Comparison of ENCODE assay signal across 10 cellular contexts in the genomic region with DNA sequence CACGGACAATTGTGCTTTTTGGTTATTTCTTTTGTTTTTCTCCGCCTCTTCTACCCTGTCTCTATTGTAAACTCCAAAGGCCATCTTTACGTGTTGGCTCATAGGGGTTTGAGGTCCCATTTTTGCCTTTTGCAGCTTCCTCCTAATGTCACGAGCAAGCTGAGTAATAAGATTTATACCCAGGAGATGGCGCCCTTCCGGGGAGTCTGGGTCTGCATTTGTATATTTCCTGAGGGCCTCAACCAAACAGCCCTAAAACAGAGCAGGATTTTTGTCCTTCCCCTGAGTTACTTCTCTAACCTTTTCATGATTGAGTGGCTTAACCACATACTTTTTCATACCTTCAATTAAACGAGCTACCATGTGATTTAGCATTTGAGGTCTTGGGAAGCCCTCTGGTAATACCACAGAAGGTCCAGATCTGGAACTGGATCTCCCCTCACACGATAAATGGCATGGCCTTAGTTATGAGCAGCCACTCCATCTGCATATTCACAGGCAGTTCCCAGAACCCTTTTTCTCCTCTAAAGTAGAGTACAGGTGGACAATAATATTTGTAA. TPM values are rescaled to one million over a fixed set of nuclear protein-coding genes. Genes with fewer than 3 reads are reported as not detected.
DNase-seq lines count a peak whose midpoint lies in the region; ATAC-seq and TF ChIP-seq lines count a peak whose summit lies in the region.
"Had no signal": no experiment of that assay in that cellular context is flagged by ENCODE, and none has a peak within 500 bp of the region (broad histone marks: within the 10 kb centered on the region; RNA-seq: fewer than 3 reads in every experiment).

No MANE protein-coding gene starts in this region.

- no peaks in the 10 kb centered on the region for H3K9me3 Mint-ChIP-seq in activated CD4-positive, alpha-beta T cell treated with anti-CD3 and anti-CD28 coated beads for 36 hours (ENCODE audit: low read depth)
- H3K9me3 Mint-ChIP-seq in naive thymus-derived CD8-positive, alpha-beta T cell, result peaks cover 0 to 1% (median 0%) of the 10 kb centered on the region in 9 donors
- H3K9me3 Mint-ChIP-seq: activated naive CD4-positive, alpha-beta T cell treated with anti-CD3 and anti-CD28 coated beads, Interleukin-2, amount 50 U/mL, for 24 hours had no signal

- H3K27ac Mint-ChIP-seq in activated CD4-positive, alpha-beta T cell treated with anti-CD3 and anti-CD28 coated beads for 36 hours, result no peak overlapping the region
- peak overlapping the region in 1 of 10 donors; percentile 60 for H3K27ac Mint-ChIP-seq in naive thymus-derived CD8-positive, alpha-beta T cell
- H3K27ac Mint-ChIP-seq: activated naive CD4-positive, alpha-beta T cell treated with anti-CD3 and anti-CD28 coated beads, Interleukin-2, amount 50 U/mL, for 24 hours had no signal

- POLR2A ChIA-PET in activated CD4-positive, alpha-beta T cell treated with anti-CD3 and anti-CD28 coated beads for 36 hours (lab: Charles Lee), result no interaction called here
- POLR2A ChIA-PET in naive thymus-derived CD8-positive, alpha-beta T cell (lab: Charles Lee), result interaction anchor here (0.6 to 0.9 kb wide), 2 partner anchors 21 to 65 kb away, joined by 3 read pairs; no protein-coding TSS in a partner anchor

- ATAC-seq in activated CD4-positive, alpha-beta T cell treated with anti-CD3 and anti-CD28 coated beads for 36 hours, result peak; percentile 65
- ATAC-seq in naive thymus-derived CD8-positive, alpha-beta T cell, result peak; percentile 54 to 64
- ATAC-seq in GM21528 (IDR thresholded peaks at IDR 0.05; ENCODE audit: low FRiP score, unreplicated experiment), result no peak

- no peak for TF ChIP-seq POLR2A in stomach (IDR thresholded peaks at IDR 0.05)

- no peaks in the 10 kb centered on the region for H3K27me3 ChIP-seq in stomach

- no peaks in the 10 kb centered on the region for H3K9me3 ChIP-seq in stomach

- no peak overlapping the region for H3K27ac ChIP-seq in stomach

- no peak overlapping the region for H3K4me3 ChIP-seq in stomach

- TF ChIP-seq EP300 in stomach (IDR thresholded peaks at IDR 0.05), result no peak

- WGBS in stomach, 5 donors, result 69 to 79% (median 75%) methylated on average over 8 of the region's 8 CpGs

- H3K4me1 ChIP-seq in stomach, result peaks cover 0 to 11% (median 0%) of the 10 kb centered on the region in 4 donors

- no peaks in the 10 kb centered on the region for H3K36me3 ChIP-seq in stomach

- intact Hi-C loops in activated CD4-positive, alpha-beta T cell treated with anti-CD3 and anti-CD28 coated beads for 36 hours (cut with DNase I, micrococcal nuclease), result loop anchor here (1.0 to 2.0 kb wide), 4 partner anchors 22 to 110 kb away; no protein-coding TSS in a partner anchor
- intact Hi-C loops in stomach (cut with DNase I; ENCODE audit: low total_unique reads), result no loop called here

- H3K4me3 Mint-ChIP-seq in activated CD4-positive, alpha-beta T cell treated with anti-CD3 and anti-CD28 coated beads for 36 hours, result no peak overlapping the region
- no peak overlapping the region for H3K4me3 Mint-ChIP-seq in naive thymus-derived CD8-positive, alpha-beta T cell
- H3K4me3 Mint-ChIP-seq: activated naive CD4-positive, alpha-beta T cell treated with anti-CD3 and anti-CD28 coated beads, Interleukin-2, amount 50 U/mL, for 24 hours; CD8-positive, alpha-beta memory T cell had no signal

- CTCF ChIA-PET in activated CD4-positive, alpha-beta T cell treated with anti-CD3 and anti-CD28 coated beads for 36 hours (lab: Charles Lee), result interaction anchor here (0.6 to 1.4 kb wide), 8 partner anchors 9 to 206 kb away, joined by 3 to 6 read pairs (median 3); no protein-coding TSS in a partner anchor

- peaks cover 2% of the 10 kb centered on the region for H3K27me3 Mint-ChIP-seq in activated CD4-positive, alpha-beta T cell treated with anti-CD3 and anti-CD28 coated beads for 36 hours
- no peaks in the 10 kb centered on the region for H3K27me3 Mint-ChIP-seq in naive thymus-derived CD8-positive, alpha-beta T cell

- H3K36me3 Mint-ChIP-seq in activated CD4-positive, alpha-beta T cell treated with anti-CD3 and anti-CD28 coated beads for 36 hours (ENCODE audit: low read depth), result no peaks in the 10 kb centered on the region
- H3K36me3 Mint-ChIP-seq in naive thymus-derived CD8-positive, alpha-beta T cell, result no peaks in the 10 kb centered on the region
- H3K36me3 Mint-ChIP-seq: activated naive CD4-positive, alpha-beta T cell treated with anti-CD3 and anti-CD28 coated beads, Interleukin-2, amount 50 U/mL, for 24 hours; CD8-positive, alpha-beta memory T cell had no signal

- TF ChIP-seq CTCF in stomach (IDR thresholded peaks at IDR 0.05), result no peak

- H3K4me1 Mint-ChIP-seq in activated CD4-positive, alpha-beta T cell treated with anti-CD3 and anti-CD28 coated beads for 36 hours, result peaks cover 4% of the 10 kb centered on the region
- peaks cover 0 to 8% (median 4%) of the 10 kb centered on the region in 4 donors for H3K4me1 Mint-ChIP-seq in naive thymus-derived CD8-positive, alpha-beta T cell
- H3K4me1 Mint-ChIP-seq: activated naive CD4-positive, alpha-beta T cell treated with anti-CD3 and anti-CD28 coated beads, Interleukin-2, amount 50 U/mL, for 24 hours; CD8-positive, alpha-beta memory T cell had no signal

- peak; percentile 55 for DNase-seq in activated CD4-positive, alpha-beta T cell treated with anti-CD3 and anti-CD28 coated beads for 36 hours
- DNase-seq in activated CD4-positive, alpha-beta T cell treated with anti-CD3 and anti-CD28 coated beads for 1 hour, result no peak
- DNase-seq in LHCN-M2 (ENCODE audit: low read depth), result peak; percentile 36
- DNase-seq in astrocyte of the hippocampus (ENCODE audit: low read depth, low spot score), result peak; percentile 22
- DNase-seq in naive thymus-derived CD8-positive, alpha-beta T cell, result peak in 8 of 10 donors; percentile 7 to 75 (median 51)
- no peak for DNase-seq in stomach
- DNase-seq in A172 (ENCODE audit: low spot score), result no peak

RNA-seq across cellular contexts. Expression of a gene that starts 11.2 kb away (rescaled TPM):
- total RNA-seq in activated CD4-positive, alpha-beta T cell treated with anti-CD3 and anti-CD28 coated beads for 36 hours, result not detected
- total RNA-seq in LHCN-M2 (2014; rRNA removed) (not detected in 2 replicates), stomach (not detected)
- not detected for polyA plus RNA-seq in LHCN-M2 (2012)
- total RNA-seq in naive thymus-derived CD8-positive, alpha-beta T cell, result 1 to 10 TPM; 4.9 to 8.9 TPM
- under 1 TPM in 2 of 3 donors, not detected in 1; 0.52 to 0.66 TPM for polyA plus RNA-seq in naive thymus-derived CD8-positive, alpha-beta T cell
- polyA plus RNA-seq in stomach, result not detected
- 0.41 TPM in 1 of 2 replicates, not detected in the other for total RNA-seq in A172 (2014; rRNA removed; shearing (Covaris generic))
- polyA plus RNA-seq: CD8-positive, alpha-beta memory T cell had no signal

RNA-seq across cellular contexts. Expression of a gene that starts 49.6 kb away (rescaled TPM):
- 10 to 100 TPM; 35.2 to 37.1 TPM for total RNA-seq in activated CD4-positive, alpha-beta T cell treated with anti-CD3 and anti-CD28 coated beads for 36 hours
- total RNA-seq in LHCN-M2 (2014; rRNA removed), result 47.8 and 64.6 TPM in 2 replicates
- polyA plus RNA-seq in LHCN-M2 (2012), result 6.6 TPM
- total RNA-seq in naive thymus-derived CD8-positive, alpha-beta T cell, result 10 to 100 TPM; 87.8 to 88.7 TPM
- polyA plus RNA-seq in naive thymus-derived CD8-positive, alpha-beta T cell, result 10 to 100 TPM in 2 of 3 donors, 1 to 10 TPM in 1; 8.1 to 14.0 (median 13.1) TPM
- total RNA-seq in stomach, result 100 to 1,000 TPM in 1 of 5 donors, 10 to 100 TPM in 4; 10.7 to 124 (median 47.2) TPM
- 1 to 10 TPM; 4.5 to 5.7 (median 4.7) TPM for polyA plus RNA-seq in stomach
- total RNA-seq in A172 (2014; rRNA removed; shearing (Covaris generic)), result 53.3 and 54.2 TPM in 2 replicates

Comparison
In these comparisons a context has a peak if more than half of its experiments do, and no peak if none do; other contexts are left out.
1. DNase-seq: peak in activated CD4-positive, alpha-beta T cell treated with anti-CD3 and anti-CD28 coated beads for 36 hours (single experiment), LHCN-M2 (single experiment), astrocyte of the hippocampus (single experiment) and naive thymus-derived CD8-positive, alpha-beta T cell (8 of 10); none in activated CD4-positive, alpha-beta T cell treated with anti-CD3 and anti-CD28 coated beads for 1 hour (single experiment), stomach (single experiment) and A172 (single experiment).